Comparison of ENCODE assay signal across 26 cellular contexts in the genomic region with DNA sequence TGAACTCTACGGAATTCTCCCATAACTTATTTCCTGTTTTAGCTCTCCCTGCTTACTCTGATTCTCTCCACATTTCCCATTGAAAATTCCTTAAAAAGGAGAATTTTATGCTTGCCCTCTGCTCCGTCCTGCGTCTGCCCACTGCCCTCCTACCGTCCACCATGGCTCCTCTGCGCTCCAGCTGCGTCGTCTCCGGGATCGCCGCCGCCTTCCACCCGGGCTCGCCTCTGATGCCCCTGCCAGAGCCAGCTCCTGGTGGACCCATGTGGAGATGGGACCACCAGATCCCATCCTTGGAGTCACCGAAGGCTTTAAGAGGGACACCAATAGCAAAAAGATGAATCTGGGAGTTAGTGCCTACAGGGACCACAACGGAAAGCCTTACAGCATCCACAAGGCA.
"Had no signal": no experiment of that assay in that cellular context is flagged by ENCODE, and none has a peak within 500 bp of the region (broad histone marks: within the 10 kb centered on the region; RNA-seq: fewer than 3 reads in every experiment).

No MANE protein-coding gene starts in this region.

- ATAC-seq: activated CD8-positive, alpha-beta T cell treated with anti-CD3 and anti-CD28 coated beads for 36 hours; activated naive CD8-positive, alpha-beta T cell treated with anti-CD3 and anti-CD28 coated beads, Interleukin-2, amount 50 U/mL, for 24 hours had no signal

- H3K36me3 ChIP-seq: ascending aorta, cardiac muscle cell had no signal

- DNase-seq: activated B cell treated with CpG ODN at 0.5 μM for 24 hours; activated CD4-positive, alpha-beta memory T cell treated with anti-CD3 and anti-CD28 coated beads for 36 hours; activated CD4-positive, alpha-beta T cell treated with anti-CD3 and anti-CD28 coated beads for 4 hours; activated CD4-positive, alpha-beta T cell treated with anti-CD3 and anti-CD28 coated beads, Interleukin-2, amount 10 ng/mL, durations not matched to agents 24 days and 14 days; activated CD4-positive, alpha-beta T cell treated with anti-CD3 and anti-CD28 coated beads, Interleukin-2, amount 50 U/mL, for 1 hour; activated CD4-positive, alpha-beta T cell treated with anti-CD3 and anti-CD28 coated beads, Interleukin-2, amount 50 U/mL, for 4 hours; activated CD4-positive, CD25-positive, alpha-beta regulatory T cell treated with anti-CD3 and anti-CD28 coated beads, Interleukin-2, amount 50 U/mL, for 72 hours; activated CD8-positive, alpha-beta memory T cell treated with anti-CD3 and anti-CD28 coated beads, Interleukin-2, amount 50 U/mL, for 4 hours; activated CD8-positive, alpha-beta T cell treated with anti-CD3 and anti-CD28 coated beads for 36 hours; activated effector memory CD4-positive, alpha-beta T cell treated with Interleukin-2 at 50 U/mL for 16 hours; activated gamma-delta T cell; activated naive CD4-positive, alpha-beta T cell treated with anti-CD3 and anti-CD28 coated beads, Interleukin-2, amount 10 ng/mL, durations not matched to agents 7 days and 5 days; activated naive CD4-positive, alpha-beta T cell treated with Interleukin-2 at 50 U/mL for 16 hours; activated naive CD8-positive, alpha-beta T cell treated with anti-CD3 and anti-CD28 coated beads, Interleukin-2, amount 10 ng/mL, durations not matched to agents 7 days and 5 days; activated naive CD8-positive, alpha-beta T cell treated with anti-CD3 and anti-CD28 coated beads, Interleukin-2, amount 50 U/mL, for 24 hours; activated T-cell treated with anti-CD3 and anti-CD28 coated beads, Interleukin-2, amount 50 U/mL, for 24 hours; activated T-cell treated with anti-CD3 and anti-CD28 coated beads, Interleukin-2, amount 50 U/mL, for 48 hours; amygdala; caudate nucleus; cerebellar nuclear complex; T-helper 1 cell; T-helper 2 cell; T-helper 9 cell had no signal

- H3K4me1 ChIP-seq: ascending aorta had no signal

- H3K4me3 ChIP-seq: ascending aorta, cardiac muscle cell had no signal

- H3K27me3 ChIP-seq: ascending aorta, cardiac muscle cell had no signal

- H3K9me3 ChIP-seq: ascending aorta had no signal

- H3K27ac ChIP-seq: ascending aorta, cardiac muscle cell, VCaP had no signal
